In genomic region chr5:142191776-142192175, GRCh38 we compare ENCODE assay signal across 18 cellular contexts.
DNase-seq lines count a peak whose midpoint lies in the region; ATAC-seq and TF ChIP-seq lines count a peak whose summit lies in the region.
"Had no signal": no experiment of that assay in that cellular context is flagged by ENCODE, and none has a peak within 500 bp of the region (broad histone marks: within the 10 kb centered on the region; RNA-seq: fewer than 3 reads in every experiment).

No MANE protein-coding gene starts in this region.

- H2BK120ac ChIP-seq in H9 (ENCODE audit: low read depth, low read length, poor library complexity, severe bottlenecking) = no peak overlapping the region
- H2BK120ac ChIP-seq in mesenchymal stem cell (ENCODE audit: low read depth, low read length) = no peak overlapping the region

- TF ChIP-seq EP300 in sigmoid colon (IDR thresholded peaks at IDR 0.05) = no peak

- intact Hi-C loops in sigmoid colon (cut with DNase I) = no loop called here
- intact Hi-C loops in activated CD4-positive, alpha-beta memory T cell treated with anti-CD3 and anti-CD28 coated beads for 36 hours (cut with micrococcal nuclease) = no loop called here

- no peak for DNase-seq in H9
- DNase-seq in coronary artery (ENCODE audit: low spot score) = no peak
- DNase-seq in mesenchymal stem cell = no peak
- no peak for DNase-seq in sigmoid colon
- no peak for DNase-seq in T1000 (lab: John Stamatoyannopoulos, UW)
- no peak for DNase-seq in activated CD4-positive, alpha-beta memory T cell treated with anti-CD3 and anti-CD28 coated beads for 36 hours
- DNase-seq in NCI-H1436 (lab: John Stamatoyannopoulos, UW) = no peak
- DNase-seq: AML-193; Calu3; CD4-positive, alpha-beta T cell; DMS53; NCI-H2227 treated with DMSO at 0.1 percent for 48 hours; NCI-H524 treated with DMSO at 0.1 percent for 48 hours; SHP77; SK-N-SH had no signal

- no peaks in the 10 kb centered on the region for H3K23me2 ChIP-seq in H9 (ENCODE audit: insufficient read length, low read depth, low read length, poor library complexity, severe bottlenecking)

- TF ChIP-seq CTCF in H9 (conservative IDR thresholded peaks at IDR 0.05) (no peak), coronary artery (IDR thresholded peaks at IDR 0.05) (no peak), sigmoid colon (IDR thresholded peaks at IDR 0.05) (no peak)

- H3K27me3 ChIP-seq in H9 (ENCODE audit: insufficient read depth, low read length) (no peaks in the 10 kb centered on the region), mesenchymal stem cell (ENCODE audit: control insufficient read depth in 1 of 2, insufficient read depth in 1 of 2, low read length in 2 of 2) (peaks cover 0 to 2% of the 10 kb centered on the region in 2 experiments), sigmoid colon (no peaks in the 10 kb centered on the region)

- TF ChIP-seq POLR2A in sigmoid colon (IDR thresholded peaks at IDR 0.05) = no peak

- H3K36me3 ChIP-seq in mesenchymal stem cell (ENCODE audit: control insufficient read depth in 1 of 2, insufficient read depth in 2 of 2, low read depth in 1 of 2, low read length in 2 of 2) = no peaks in the 10 kb centered on the region
- H3K36me3 ChIP-seq in sigmoid colon = no peaks in the 10 kb centered on the region

- peaks cover 2% of the 10 kb centered on the region; the same call in 1 of the 2 replicates for H3K27me3 Mint-ChIP-seq in H9 (ENCODE audit: low read depth)
- H3K27me3 Mint-ChIP-seq in activated CD4-positive, alpha-beta memory T cell treated with anti-CD3 and anti-CD28 coated beads for 36 hours = no peaks in the 10 kb centered on the region
- H3K27me3 Mint-ChIP-seq: CD4-positive, alpha-beta T cell had no signal

- H3K36me3 Mint-ChIP-seq in H9 (ENCODE audit: insufficient read depth in 1 of 3, low read depth in 3 of 3) = peaks cover 0 to 1% (median 0%) of the 10 kb centered on the region in 3 experiments; a peak in 1 of 7 replicates
- H3K36me3 Mint-ChIP-seq in activated CD4-positive, alpha-beta memory T cell treated with anti-CD3 and anti-CD28 coated beads for 36 hours = no peaks in the 10 kb centered on the region

- no CpG with 5 or more reads among the region's 5 CpGs for WGBS in H9 (ENCODE audit: extremely low coverage, insufficient read length, low lambda C conversion rate)
- 96% methylated on average over 5 of the region's 5 CpGs for WGBS in mesenchymal stem cell
- WGBS in sigmoid colon, 2 donors = 75 to 83% methylated on average over 5 of the region's 5 CpGs

- H4K20me1 ChIP-seq in H9 (ENCODE audit: control insufficient read depth, insufficient read depth, insufficient read length) = no peaks in the 10 kb centered on the region

- no peak overlapping the region for H2BK5ac ChIP-seq in H9 (ENCODE audit: insufficient read length, low read length)
- no peak overlapping the region for H2BK5ac ChIP-seq in mesenchymal stem cell (ENCODE audit: low read depth, low read length, poor library complexity, severe bottlenecking)

- H3K9me3 ChIP-seq in H9 (ENCODE audit: control insufficient read depth, low read depth, low read length) (no peaks in the 10 kb centered on the region), mesenchymal stem cell (ENCODE audit: control insufficient read depth, low read length) (no peaks in the 10 kb centered on the region), sigmoid colon (no peaks in the 10 kb centered on the region)
- H3K9me3 ChIP-seq: SK-N-SH had no signal

- H3K14ac ChIP-seq in H9 (ENCODE audit: insufficient read depth, low read length) (no peak overlapping the region), mesenchymal stem cell (ENCODE audit: low read length in 2 of 2) (no peak overlapping the region)

- H2AFZ ChIP-seq in H9 (ENCODE audit: low read length) (no peak overlapping the region), mesenchymal stem cell (ENCODE audit: low read depth, low read length) (no peak overlapping the region)

- H3K79me1 ChIP-seq in H9 (ENCODE audit: insufficient read depth, low read depth, low read length, poor library complexity, severe bottlenecking) (no peaks in the 10 kb centered on the region), mesenchymal stem cell (replicated peaks; ENCODE audit: low read length, poor library complexity, severe bottlenecking) (no peaks in the 10 kb centered on the region)

- H3K27ac Mint-ChIP-seq in H9 = peak overlapping the region in 1 of 3 experiments; percentile 30; a peak in 1 of 7 replicates
- no peak overlapping the region for H3K27ac Mint-ChIP-seq in activated CD4-positive, alpha-beta memory T cell treated with anti-CD3 and anti-CD28 coated beads for 36 hours
- H3K27ac Mint-ChIP-seq: CD4-positive, alpha-beta T cell had no signal

- H4K8ac ChIP-seq in H9 (replicated peaks; ENCODE audit: insufficient read length, low read depth, low read length) (no peak overlapping the region), mesenchymal stem cell (ENCODE audit: low read length) (no peak overlapping the region)

- POLR2A ChIA-PET in activated CD4-positive, alpha-beta memory T cell treated with anti-CD3 and anti-CD28 coated beads for 36 hours (lab: Charles Lee) = no interaction called here

- no peak overlapping the region for H3T11ph ChIP-seq in H9 (ENCODE audit: low read length)

- H3K4me3 Mint-ChIP-seq in H9 = no peak overlapping the region
- no peak overlapping the region for H3K4me3 Mint-ChIP-seq in activated CD4-positive, alpha-beta memory T cell treated with anti-CD3 and anti-CD28 coated beads for 36 hours
- H3K4me3 Mint-ChIP-seq: CD4-positive, alpha-beta T cell had no signal

- H3K23ac ChIP-seq in H9 (ENCODE audit: insufficient read length, low read depth, low read length) (no peak overlapping the region), mesenchymal stem cell (ENCODE audit: low read length in 2 of 2) (no peak overlapping the region)

- H3K18ac ChIP-seq in H9 (ENCODE audit: insufficient read length, low read depth, low read length) = no peak overlapping the region
- H3K18ac ChIP-seq in mesenchymal stem cell (ENCODE audit: low read depth in 1 of 2, low read length in 2 of 2) = no peak overlapping the region

- H2AK5ac ChIP-seq in H9 (ENCODE audit: insufficient read length, low read length) (no peak overlapping the region), mesenchymal stem cell (ENCODE audit: low read length, severe bottlenecking) (peak overlapping the region; percentile 69)

- no peak for ATAC-seq in HG03439 (IDR thresholded peaks at IDR 0.05; ENCODE audit: unreplicated experiment)
- ATAC-seq: HCT116 had no signal

- H4K5ac ChIP-seq in H9 (ENCODE audit: insufficient read length, low read depth, low read length) = no peak overlapping the region

- H2BK15ac ChIP-seq in H9 (ENCODE audit: low read depth, low read length) (no peak overlapping the region), mesenchymal stem cell (ENCODE audit: low read depth, poor library complexity, severe bottlenecking) (no peak overlapping the region)

- H4K91ac ChIP-seq in H9 (ENCODE audit: insufficient read length, low read depth, low read length) (no peak overlapping the region), mesenchymal stem cell (ENCODE audit: low read length) (no peak overlapping the region)

- no peaks in the 10 kb centered on the region for H3K79me2 ChIP-seq in H9 (ENCODE audit: insufficient read depth, low read length)

- peaks cover 15 to 21% of the 10 kb centered on the region in 2 experiments for H3K4me1 Mint-ChIP-seq in H9
- H3K4me1 Mint-ChIP-seq in activated CD4-positive, alpha-beta memory T cell treated with anti-CD3 and anti-CD28 coated beads for 36 hours (ENCODE audit: low read depth) = no peaks in the 10 kb centered on the region

- H3K56ac ChIP-seq in H9 (ENCODE audit: insufficient read length, low read depth, low read length) = no peak overlapping the region

- H2BK12ac ChIP-seq in H9 (ENCODE audit: insufficient read length, low read depth, low read length) (peak overlapping the region; percentile 24), mesenchymal stem cell (ENCODE audit: low read length in 2 of 2) (no peak overlapping the region)

- CTCF ChIA-PET in activated CD4-positive, alpha-beta memory T cell treated with anti-CD3 and anti-CD28 coated beads for 36 hours (lab: Charles Lee) = no interaction called here

- H2BK20ac ChIP-seq in H9 (ENCODE audit: low read depth, low read length, poor library complexity, severe bottlenecking) = no peak overlapping the region

- no peak overlapping the region for H3K27ac ChIP-seq in H9 (ENCODE audit: insufficient read length, low read depth, low read length)
- peak overlapping the region; percentile 82 to 84 for H3K27ac ChIP-seq in coronary artery
- no peak overlapping the region for H3K27ac ChIP-seq in mesenchymal stem cell (ENCODE audit: low read length, poor library complexity, severe bottlenecking)
- H3K27ac ChIP-seq in sigmoid colon = peak overlapping the region; percentile 43 to 74 (median 44)
- H3K27ac ChIP-seq: HL-60 had no signal

- H3K4me3 ChIP-seq in coronary artery (peak overlapping the region; percentile 52), mesenchymal stem cell (ENCODE audit: insufficient read depth in 1 of 2, low read depth in 1 of 2, low read length in 2 of 2) (no peak overlapping the region), sigmoid colon (peak overlapping the region in 3 of 4 donors; percentile 23 to 27 (median 27))

- H3K9ac ChIP-seq in H9 (ENCODE audit: extremely low read depth, insufficient read length, low read length) = no peak overlapping the region
- no peak overlapping the region for H3K9ac ChIP-seq in mesenchymal stem cell (ENCODE audit: low read length)
- H3K9ac ChIP-seq: SK-N-SH had no signal

- H3K4me2 ChIP-seq in H9 (ENCODE audit: insufficient read depth, insufficient read length, low read length) (no peak overlapping the region), mesenchymal stem cell (ENCODE audit: low read length, poor library complexity, severe bottlenecking) (no peak overlapping the region)
- H3K4me2 ChIP-seq: SK-N-SH had no signal

- H3K4me1 ChIP-seq in H9 (ENCODE audit: insufficient read depth, low read length) (peaks cover 2% of the 10 kb centered on the region; the same call in 1 of the 2 replicates), mesenchymal stem cell (ENCODE audit: control insufficient read depth, insufficient read depth, low read depth, low read length) (peaks cover 5% of the 10 kb centered on the region), sigmoid colon (no peaks in the 10 kb centered on the region)

- H3K4ac ChIP-seq in H9 (ENCODE audit: low read depth, low read length) = no peak overlapping the region
- H3K4ac ChIP-seq in mesenchymal stem cell (ENCODE audit: low read depth in 1 of 2, low read length in 2 of 2) = no peak overlapping the region

- no peaks in the 10 kb centered on the region for H3K9me3 Mint-ChIP-seq in H9
- no peaks in the 10 kb centered on the region for H3K9me3 Mint-ChIP-seq in activated CD4-positive, alpha-beta memory T cell treated with anti-CD3 and anti-CD28 coated beads for 36 hours
- H3K9me3 Mint-ChIP-seq: CD4-positive, alpha-beta T cell had no signal

Comparison
In these comparisons a context has a peak if more than half of its experiments do, and no peak if none do; other contexts are left out.
1. H3K27ac ChIP-seq: peak in coronary artery (2 of 2) and sigmoid colon (4 of 4); none in H9 (single experiment) and mesenchymal stem cell (single experiment).
2. H3K4me3 ChIP-seq: peak in coronary artery (single experiment) and sigmoid colon (3 of 4); none in mesenchymal stem cell (0 of 2).